Comparison of ENCODE assay signal across 1 cellular context in genomic region chr17:29595107-29595942, GRCh38.
TF ChIP-seq lines count a peak whose summit lies in the region.

No MANE protein-coding gene starts in this region.

TF ChIP-seq in GM12878, 131 proteins besides CTCF, POLR2A, EP300 and RAD21:
- TF ChIP-seq, protein P1, sequence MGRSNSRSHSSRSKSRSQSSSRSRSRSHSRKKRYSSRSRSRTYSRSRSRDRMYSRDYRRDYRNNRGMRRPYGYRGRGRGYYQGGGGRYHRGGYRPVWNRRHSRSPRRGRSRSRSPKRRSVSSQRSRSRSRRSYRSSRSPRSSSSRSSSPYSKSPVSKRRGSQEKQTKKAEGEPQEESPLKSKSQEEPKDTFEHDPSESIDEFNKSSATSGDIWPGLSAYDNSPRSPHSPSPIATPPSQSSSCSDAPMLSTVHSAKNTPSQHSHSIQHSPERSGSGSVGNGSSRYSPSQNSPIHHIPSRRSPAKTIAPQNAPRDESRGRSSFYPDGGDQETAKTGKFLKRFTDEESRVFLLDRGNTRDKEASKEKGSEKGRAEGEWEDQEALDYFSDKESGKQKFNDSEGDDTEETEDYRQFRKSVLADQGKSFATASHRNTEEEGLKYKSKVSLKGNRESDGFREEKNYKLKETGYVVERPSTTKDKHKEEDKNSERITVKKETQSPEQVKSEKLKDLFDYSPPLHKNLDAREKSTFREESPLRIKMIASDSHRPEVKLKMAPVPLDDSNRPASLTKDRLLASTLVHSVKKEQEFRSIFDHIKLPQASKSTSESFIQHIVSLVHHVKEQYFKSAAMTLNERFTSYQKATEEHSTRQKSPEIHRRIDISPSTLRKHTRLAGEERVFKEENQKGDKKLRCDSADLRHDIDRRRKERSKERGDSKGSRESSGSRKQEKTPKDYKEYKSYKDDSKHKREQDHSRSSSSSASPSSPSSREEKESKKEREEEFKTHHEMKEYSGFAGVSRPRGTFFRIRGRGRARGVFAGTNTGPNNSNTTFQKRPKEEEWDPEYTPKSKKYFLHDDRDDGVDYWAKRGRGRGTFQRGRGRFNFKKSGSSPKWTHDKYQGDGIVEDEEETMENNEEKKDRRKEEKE (IDR thresholded peaks at IDR 0.05): no peak
- TF ChIP-seq NR2F1 (conservative IDR thresholded peaks at IDR 0.05) (no peak), KAT2A (conservative IDR thresholded peaks at IDR 0.05; ENCODE audit: control insufficient read depth, low read depth, low read length) (no peak), NR2C1 (IDR thresholded peaks at IDR 0.05) (no peak), ATF2 (IDR thresholded peaks at IDR 0.05; ENCODE audit: low read length) (no peak), ASH2L (IDR thresholded peaks at IDR 0.05; ENCODE audit: borderline replicate concordance, low read depth) (no peak), IKZF1 (conservative IDR thresholded peaks at IDR 0.05) (no peak), ZZZ3 (IDR thresholded peaks at IDR 0.05; ENCODE audit: control insufficient read depth, insufficient read length, low read depth) (no peak), HDAC6 (IDR thresholded peaks at IDR 0.05; ENCODE audit: unreplicated experiment) (no peak), NRF1 (conservative IDR thresholded peaks at IDR 0.05; ENCODE audit: low read depth, low read length) (no peak)
